Comparison of ENCODE assay signal across 8 cellular contexts in the genomic region with DNA sequence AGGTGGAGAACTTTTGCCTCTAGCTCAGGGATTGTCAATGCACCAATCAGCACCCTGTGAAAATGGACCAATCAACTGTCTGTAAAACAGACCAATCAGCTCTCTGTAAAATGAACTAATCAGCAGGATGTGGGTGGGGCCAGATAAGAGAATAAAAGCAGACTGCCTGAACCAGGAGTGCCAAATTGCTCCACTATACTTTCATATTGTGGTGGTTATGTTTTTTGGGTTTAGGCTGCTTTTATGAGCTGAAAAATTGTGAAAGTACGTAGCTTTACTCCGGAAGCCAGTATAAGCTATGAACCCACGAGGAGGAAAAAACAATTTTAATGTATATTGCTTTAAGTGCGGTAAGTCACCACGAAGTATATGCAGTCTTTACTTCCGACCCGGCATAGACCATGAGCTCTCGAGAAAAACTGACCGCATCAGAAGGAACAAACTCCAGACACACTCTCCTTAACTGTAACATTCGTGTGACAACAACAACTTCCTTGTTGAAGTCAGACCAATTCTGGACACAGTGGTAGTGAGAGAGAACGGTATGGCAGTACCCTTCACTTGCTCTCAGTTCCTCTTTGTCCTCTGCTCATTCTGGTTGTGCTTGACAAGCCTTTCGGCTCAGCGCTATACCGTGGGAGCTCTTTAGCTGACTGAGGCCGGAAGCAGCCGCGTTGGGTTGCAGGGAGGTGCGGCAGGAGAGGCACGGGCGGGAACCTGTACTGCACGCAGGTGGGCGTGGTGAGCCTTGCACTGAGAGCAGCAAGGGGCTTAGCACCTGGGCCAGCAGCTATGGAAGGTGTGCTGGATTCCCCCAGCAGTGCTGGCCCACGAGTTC.
DNase-seq lines count a peak whose midpoint lies in the region; ATAC-seq and TF ChIP-seq lines count a peak whose summit lies in the region.

No MANE protein-coding gene starts in this region.

- H3K27ac Mint-ChIP-seq in T-cell, result peak overlapping the region; percentile 93 to 97
- H3K27ac Mint-ChIP-seq in osteocyte (ENCODE audit: unreplicated experiment), result no peak overlapping the region

- POLR2A ChIA-PET in T-cell (lab: Charles Lee), result interaction anchor here (0.6 to 2.1 kb wide), 20 partner anchors 9 to 1273 kb away, joined by 3 to 26 read pairs (median 5); a partner anchor contains a TSS

- H3K27me3 Mint-ChIP-seq in T-cell, result no peaks in the 10 kb centered on the region
- no peaks in the 10 kb centered on the region for H3K27me3 Mint-ChIP-seq in osteocyte (ENCODE audit: unreplicated experiment)

- peak overlapping the region; percentile 79 to 88 (median 87) for H3K4me3 Mint-ChIP-seq in T-cell
- H3K4me3 Mint-ChIP-seq in osteocyte (ENCODE audit: unreplicated experiment), result no peak overlapping the region

- H3K27me3 ChIP-seq in BE2C, result no peaks in the 10 kb centered on the region; the same call in 1 of the 2 replicates

- H3K9me3 Mint-ChIP-seq in T-cell (no peaks in the 10 kb centered on the region), osteocyte (ENCODE audit: unreplicated experiment) (peaks cover 11% of the 10 kb centered on the region)

- TF ChIP-seq CTCF in BE2C (IDR thresholded peaks at IDR 0.05; ENCODE audit: low read depth, low read length), result no peak
- no peak for TF ChIP-seq CTCF in osteocyte (IDR thresholded peaks at IDR 0.05)

- ATAC-seq in GM18868 (IDR thresholded peaks at IDR 0.05; ENCODE audit: unreplicated experiment) (peak; percentile 98), HG02973 (IDR thresholded peaks at IDR 0.05; ENCODE audit: unreplicated experiment) (peak; percentile 99), T-cell (replicated peaks in 1 of 4) (peak; percentile 89 to 96 (median 95))

- no peak overlapping the region for H3K4me3 ChIP-seq in BE2C (ENCODE audit: low read depth, low read length)

- H3K4me1 Mint-ChIP-seq in T-cell (peaks cover 18 to 28% (median 24%) of the 10 kb centered on the region in 3 donors), osteocyte (ENCODE audit: unreplicated experiment) (no peaks in the 10 kb centered on the region)

- CTCF ChIA-PET in T-cell (lab: Charles Lee), result interaction anchor here (0.5 to 2.1 kb wide), 16 partner anchors 8 to 256 kb away, joined by 3 to 19 read pairs (median 6); a partner anchor contains a TSS

- DNase-seq in T-cell (peak; percentile 53 to 91 (median 82)), BE2C (no peak), SW480 (ENCODE audit: low spot score) (no peak), osteocyte (ENCODE audit: extremely low spot score, unreplicated experiment) (no peak)
- DNase-seq in activated naive CD8-positive, alpha-beta T cell treated with anti-CD3 and anti-CD28 coated beads, Interleukin-2, amount 50 U/mL, for 16 hours (ENCODE audit: low read depth, low spot score), result peak; percentile 54
- peak; percentile 20 to 55 (median 44) for DNase-seq in stimulated activated CD4-positive, alpha-beta T cell treated with anti-CD3 and anti-CD28 coated beads, Interleukin-1b, Interleukin-23, amount 100 ng/mL, for 24 hours (ENCODE audit: low read depth in 4 of 4, low spot score in 1 of 4)

- no peaks in the 10 kb centered on the region for H3K4me1 ChIP-seq in BE2C

- H3K36me3 Mint-ChIP-seq in T-cell (no peaks in the 10 kb centered on the region), osteocyte (ENCODE audit: unreplicated experiment) (no peaks in the 10 kb centered on the region)

- H3K9me3 ChIP-seq in BE2C, result no peaks in the 10 kb centered on the region

- H3K36me3 ChIP-seq in BE2C, result no peaks in the 10 kb centered on the region

Comparison
In these comparisons a context has a peak if more than half of its experiments do, and no peak if none do; other contexts are left out.
1. DNase-seq: peak in T-cell (34 of 34), activated naive CD8-positive, alpha-beta T cell treated with anti-CD3 and anti-CD28 coated beads, Interleukin-2, amount 50 U/mL, for 16 hours (single experiment) and stimulated activated CD4-positive, alpha-beta T cell treated with anti-CD3 and anti-CD28 coated beads, Interleukin-1b, Interleukin-23, amount 100 ng/mL, for 24 hours (4 of 4); none in BE2C (single experiment), SW480 (single experiment) and osteocyte (single experiment).
2. Peak in every context shown above with its lines, with median percentiles within 50 percentile points of each other: ATAC-seq.